1 cellular context compared by ENCODE assay signal in the genomic region with DNA sequence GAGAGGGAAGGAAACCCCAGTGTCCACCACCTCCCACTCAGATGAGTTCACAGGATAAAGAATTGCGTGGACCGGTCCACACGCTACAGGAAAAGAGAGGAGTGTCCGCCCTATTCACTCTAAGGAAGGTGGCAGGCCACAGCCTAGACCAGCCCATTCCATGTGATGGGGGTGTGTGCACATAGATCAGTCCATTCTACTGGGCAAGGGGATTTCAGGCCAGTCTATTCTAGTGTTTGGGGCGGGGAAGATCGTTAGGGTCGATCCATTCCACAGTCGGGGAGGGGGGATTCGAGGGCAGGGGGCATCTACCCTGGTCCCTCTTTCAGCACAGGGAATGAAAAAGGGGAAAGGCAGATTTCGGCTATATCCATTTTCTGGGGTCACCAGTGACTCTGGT.
TF ChIP-seq lines count a peak whose summit lies in the region.

No MANE protein-coding gene starts in this region.

TF ChIP-seq in K562, 482 proteins besides CTCF, POLR2A, EP300 and RAD21:
- TF ChIP-seq DPF2 (IDR thresholded peaks at IDR 0.05) = no peak
- TF ChIP-seq MYC (IDR thresholded peaks at IDR 0.05; ENCODE audit: low read depth, low read length) = no peak
- TF ChIP-seq MYC (CRISPR knock-in tag; IDR thresholded peaks at IDR 0.05; ENCODE audit: borderline replicate concordance, low read depth) = no peak
- TF ChIP-seq, protein P1, sequence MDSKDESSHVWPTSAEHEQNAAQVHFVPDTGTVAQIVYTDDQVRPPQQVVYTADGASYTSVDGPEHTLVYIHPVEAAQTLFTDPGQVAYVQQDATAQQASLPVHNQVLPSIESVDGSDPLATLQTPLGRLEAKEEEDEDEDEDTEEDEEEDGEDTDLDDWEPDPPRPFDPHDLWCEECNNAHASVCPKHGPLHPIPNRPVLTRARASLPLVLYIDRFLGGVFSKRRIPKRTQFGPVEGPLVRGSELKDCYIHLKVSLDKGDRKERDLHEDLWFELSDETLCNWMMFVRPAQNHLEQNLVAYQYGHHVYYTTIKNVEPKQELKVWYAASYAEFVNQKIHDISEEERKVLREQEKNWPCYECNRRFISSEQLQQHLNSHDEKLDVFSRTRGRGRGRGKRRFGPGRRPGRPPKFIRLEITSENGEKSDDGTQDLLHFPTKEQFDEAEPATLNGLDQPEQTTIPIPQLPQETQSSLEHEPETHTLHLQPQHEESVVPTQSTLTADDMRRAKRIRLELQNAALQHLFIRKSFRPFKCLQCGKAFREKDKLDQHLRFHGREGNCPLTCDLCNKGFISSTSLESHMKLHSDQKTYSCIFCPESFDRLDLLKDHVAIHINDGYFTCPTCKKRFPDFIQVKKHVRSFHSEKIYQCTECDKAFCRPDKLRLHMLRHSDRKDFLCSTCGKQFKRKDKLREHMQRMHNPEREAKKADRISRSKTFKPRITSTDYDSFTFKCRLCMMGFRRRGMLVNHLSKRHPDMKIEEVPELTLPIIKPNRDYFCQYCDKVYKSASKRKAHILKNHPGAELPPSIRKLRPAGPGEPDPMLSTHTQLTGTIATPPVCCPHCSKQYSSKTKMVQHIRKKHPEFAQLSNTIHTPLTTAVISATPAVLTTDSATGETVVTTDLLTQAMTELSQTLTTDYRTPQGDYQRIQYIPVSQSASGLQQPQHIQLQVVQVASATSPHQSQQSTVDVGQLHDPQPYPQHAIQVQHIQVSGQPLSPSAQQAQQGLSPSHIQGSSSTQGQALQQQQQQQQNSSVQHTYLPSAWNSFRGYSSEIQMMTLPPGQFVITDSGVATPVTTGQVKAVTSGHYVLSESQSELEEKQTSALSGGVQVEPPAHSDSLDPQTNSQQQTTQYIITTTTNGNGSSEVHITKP (IDR thresholded peaks at IDR 0.05; ENCODE audit: partially characterized antibody) = peak; percentile 98
- no peak for TF ChIP-seq ZNF133 (CRISPR knock-in tag; IDR thresholded peaks at IDR 0.05)
- TF ChIP-seq EHMT2 (IDR thresholded peaks at IDR 0.05) = no peak
- peak; percentile 76; the same call in 1 of the 2 replicates for TF ChIP-seq ATF7 (IDR thresholded peaks at IDR 0.05)
- TF ChIP-seq FOS (IDR thresholded peaks at IDR 0.05; ENCODE audit: extremely low read depth, insufficient read length) = no peak
- peak; percentile 46; the same call in 1 of the 2 replicates for TF ChIP-seq MBD2 (IDR thresholded peaks at IDR 0.05; ENCODE audit: borderline replicate concordance, low read depth)
- TF ChIP-seq, protein P2, sequence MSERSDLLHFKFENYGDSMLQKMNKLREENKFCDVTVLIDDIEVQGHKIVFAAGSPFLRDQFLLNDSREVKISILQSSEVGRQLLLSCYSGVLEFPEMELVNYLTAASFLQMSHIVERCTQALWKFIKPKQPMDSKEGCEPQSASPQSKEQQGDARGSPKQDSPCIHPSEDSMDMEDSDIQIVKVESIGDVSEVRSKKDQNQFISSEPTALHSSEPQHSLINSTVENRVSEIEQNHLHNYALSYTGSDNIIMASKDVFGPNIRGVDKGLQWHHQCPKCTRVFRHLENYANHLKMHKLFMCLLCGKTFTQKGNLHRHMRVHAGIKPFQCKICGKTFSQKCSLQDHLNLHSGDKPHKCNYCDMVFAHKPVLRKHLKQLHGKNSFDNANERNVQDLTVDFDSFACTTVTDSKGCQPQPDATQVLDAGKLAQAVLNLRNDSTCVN (CRISPR knock-in tag; IDR thresholded peaks at IDR 0.05) = no peak
- no peak for TF ChIP-seq ZNF134 (CRISPR knock-in tag; conservative IDR thresholded peaks at IDR 0.05)
- no peak for TF ChIP-seq U2AF1 (optimal IDR thresholded peaks at IDR 0.05; ENCODE audit: low read depth, low read length)
- no peak for TF ChIP-seq ETV5 (CRISPR knock-in tag; IDR thresholded peaks at IDR 0.05; ENCODE audit: low read depth)
- TF ChIP-seq MCM2 (IDR thresholded peaks at IDR 0.05; ENCODE audit: low read depth) = no peak
- TF ChIP-seq, protein P3, sequence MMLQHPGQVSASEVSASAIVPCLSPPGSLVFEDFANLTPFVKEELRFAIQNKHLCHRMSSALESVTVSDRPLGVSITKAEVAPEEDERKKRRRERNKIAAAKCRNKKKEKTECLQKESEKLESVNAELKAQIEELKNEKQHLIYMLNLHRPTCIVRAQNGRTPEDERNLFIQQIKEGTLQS (IDR thresholded peaks at IDR 0.05) = no peak
- TF ChIP-seq, protein P3 (CRISPR knock-in tag; conservative IDR thresholded peaks at IDR 0.05) = no peak
- no peak for TF ChIP-seq SP2 (IDR thresholded peaks at IDR 0.05; ENCODE audit: extremely low read depth, low read depth, low read length, poor library complexity, severe bottlenecking)
- TF ChIP-seq ZNF644 (tag; IDR thresholded peaks at IDR 0.05; ENCODE audit: low read depth) = no peak
- TF ChIP-seq SMARCA5 (IDR thresholded peaks at IDR 0.05) = no peak
- TF ChIP-seq BCOR (IDR thresholded peaks at IDR 0.05) = no peak
- peak; percentile 85 for TF ChIP-seq TCF7L2 (IDR thresholded peaks at IDR 0.05; ENCODE audit: low read depth, low read length)
- TF ChIP-seq CBX1 (IDR thresholded peaks at IDR 0.05; ENCODE audit: low read depth) = no peak
- TF ChIP-seq BHLHE40 (IDR thresholded peaks at IDR 0.05; ENCODE audit: low read length) = peak; percentile 44
- no peak for TF ChIP-seq TEAD4 (IDR thresholded peaks at IDR 0.05; ENCODE audit: low read length)
- no peak for TF ChIP-seq TEAD4 (CRISPR knock-in tag; IDR thresholded peaks at IDR 0.05; ENCODE audit: borderline replicate concordance)
- TF ChIP-seq SIX5 (IDR thresholded peaks at IDR 0.05; ENCODE audit: borderline replicate concordance in 1 of 2, insufficient read depth in 1 of 2, low read depth in 1 of 2, low read length in 2 of 2) = peak; percentile 9 to 24; a peak in 2 of 4 replicates
- TF ChIP-seq RBM25 (IDR thresholded peaks at IDR 0.05; ENCODE audit: low read depth, low read length, severe bottlenecking) = no peak
- peak; percentile 27; the same call in 1 of the 2 replicates for TF ChIP-seq EGR1 (conservative IDR thresholded peaks at IDR 0.05)
- TF ChIP-seq SIN3B (IDR thresholded peaks at IDR 0.05; ENCODE audit: low read depth) = no peak
- peak in 1 of 2 experiments; percentile 91; a peak in 1 of 4 replicates for TF ChIP-seq FOXK2 (conservative IDR thresholded peaks at IDR 0.05 in 1 of 2, IDR thresholded peaks at IDR 0.05 in 1 of 2; ENCODE audit: low read depth in 2 of 2)
- TF ChIP-seq CREBBP (IDR thresholded peaks at IDR 0.05; ENCODE audit: low read depth, low read length) = no peak
- no peak for TF ChIP-seq L3MBTL2 (IDR thresholded peaks at IDR 0.05)
- TF ChIP-seq ZNF175 (CRISPR knock-in tag; IDR thresholded peaks at IDR 0.05; ENCODE audit: low read depth) = no peak
- TF ChIP-seq SMAD3 (CRISPR knock-in tag; conservative IDR thresholded peaks at IDR 0.05) = no peak
- peak; percentile 59; the same call in 1 of the 2 replicates for TF ChIP-seq JUND (IDR thresholded peaks at IDR 0.05; ENCODE audit: borderline replicate concordance, low read depth, low read length)
- TF ChIP-seq JUND (tag; IDR thresholded peaks at IDR 0.05; ENCODE audit: borderline replicate concordance, low read depth, low read length) = no peak
